16 cellular contexts compared by ENCODE assay signal in the genomic region with DNA sequence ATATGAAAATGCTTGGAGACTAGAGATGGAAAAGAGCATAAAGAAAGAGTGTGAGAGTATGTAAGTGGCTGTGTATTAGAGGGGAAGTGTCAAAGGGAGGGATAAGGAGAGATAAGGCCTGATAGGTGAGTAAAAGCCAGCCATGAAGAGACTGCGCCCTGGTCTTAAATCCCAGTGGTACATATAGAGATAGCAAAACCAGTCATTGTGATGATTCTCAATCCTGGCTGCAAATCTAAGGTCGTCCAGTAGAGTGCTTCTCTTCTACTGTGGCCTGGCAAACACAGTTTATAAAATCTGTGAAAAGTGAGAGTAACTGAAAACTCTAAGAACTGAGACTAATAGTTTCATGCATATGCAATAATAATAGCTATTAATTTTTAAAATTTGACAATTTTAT.
"Had no signal": no experiment of that assay in that cellular context is flagged by ENCODE, and none has a peak within 500 bp of the region (broad histone marks: within the 10 kb centered on the region; RNA-seq: fewer than 3 reads in every experiment).

No MANE protein-coding gene starts in this region.

- DNase-seq: activated CD4-positive, alpha-beta T cell treated with anti-CD3 and anti-CD28 coated beads for 4 hours; activated CD8-positive, alpha-beta T cell treated with anti-CD3 and anti-CD28 coated beads for 36 hours; activated effector memory CD4-positive, alpha-beta T cell treated with anti-CD3 and anti-CD28 coated beads, Interleukin-2, amount 50 U/mL, for 16 hours; activated T-cell treated with anti-CD3 and anti-CD28 coated beads, Interleukin-2, amount 50 U/mL, for 4 hours; adrenal gland; colonic mucosa; effector CD4-positive, alpha-beta T cell; foreskin melanocyte; head of caudate nucleus; left colon; lower lobe of right lung; sigmoid colon; stimulated activated CD4-positive, alpha-beta T cell treated with anti-CD3 and anti-CD28 coated beads, Interleukin-1b, Interleukin-23, amount 100 ng/mL, for 48 hours; stimulated activated naive CD8-positive, alpha-beta T cell treated with anti-CD3 and anti-CD28 coated beads, Interleukin-15, amount 100 ng/mL, for 72 hours; upper lobe of left lung; WERI-Rb-1 had no signal

- H3K4me1 ChIP-seq: adrenal gland, colonic mucosa, lower lobe of right lung, sigmoid colon had no signal

- H3K27me3 ChIP-seq: adrenal gland, colonic mucosa, sigmoid colon, upper lobe of left lung had no signal

- H3K36me3 ChIP-seq: adrenal gland, colonic mucosa, lower lobe of right lung, sigmoid colon, upper lobe of left lung, WERI-Rb-1 had no signal

- H3K4me3 ChIP-seq: adrenal gland, colonic mucosa, lower lobe of right lung, sigmoid colon, upper lobe of left lung had no signal

- H3K9me3 ChIP-seq: adrenal gland, colonic mucosa, lower lobe of right lung, sigmoid colon, upper lobe of left lung had no signal

- H3K27ac ChIP-seq: adrenal gland, colonic mucosa, lower lobe of right lung, sigmoid colon, upper lobe of left lung, WERI-Rb-1 had no signal
